ENCODE assay signal across 17 cellular contexts in the genomic region with DNA sequence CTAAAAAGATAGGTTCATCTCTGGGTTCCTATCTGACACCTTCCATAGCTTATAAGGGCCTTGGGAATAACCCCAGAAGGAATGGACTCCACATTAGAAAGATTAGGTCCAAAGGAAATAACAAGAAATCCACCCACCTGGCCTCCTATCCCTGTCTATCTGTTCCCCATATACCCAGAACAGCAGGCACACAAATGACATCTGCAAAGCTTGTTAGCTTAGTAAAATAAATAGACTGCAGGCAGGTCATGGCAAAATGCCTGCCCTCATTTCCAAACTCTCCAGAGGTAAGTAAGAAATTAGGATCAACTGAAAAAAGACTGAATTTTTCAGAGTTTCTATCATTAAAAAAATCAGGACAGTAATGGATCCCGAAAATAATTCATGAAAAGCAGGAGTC.
DNase-seq lines count a peak whose midpoint lies in the region; ATAC-seq and TF ChIP-seq lines count a peak whose summit lies in the region.
"Had no signal": no experiment of that assay in that cellular context is flagged by ENCODE, and none has a peak within 500 bp of the region (broad histone marks: within the 10 kb centered on the region; RNA-seq: fewer than 3 reads in every experiment).

No MANE protein-coding gene starts in this region.

- ATAC-seq in body of pancreas (peak; percentile 68), foreskin keratinocyte (no peak), HG02588 (IDR thresholded peaks at IDR 0.05; ENCODE audit: unreplicated experiment) (no peak)

- no peaks in the 10 kb centered on the region for H3K4me1 ChIP-seq in breast epithelium
- no peaks in the 10 kb centered on the region for H3K4me1 ChIP-seq in body of pancreas
- peaks cover 0 to 4% of the 10 kb centered on the region in 2 donors for H3K4me1 ChIP-seq in thyroid gland
- no peaks in the 10 kb centered on the region for H3K4me1 ChIP-seq in foreskin keratinocyte
- H3K4me1 ChIP-seq: SJSA1 had no signal

- in situ Hi-C loops in T47D (cut with HindIII; ENCODE audit: low pct_unique_long_range_greater_than_20kb, low sequenced_read_pairs), result no loop called here

- H3K27ac ChIP-seq in breast epithelium (no peak overlapping the region), body of pancreas (no peak overlapping the region), thyroid gland (no peak overlapping the region), foreskin keratinocyte (no peak overlapping the region)
- H3K27ac ChIP-seq: RWPE1, SJSA1 had no signal

- no peak for TF ChIP-seq POLR2A in breast epithelium (IDR thresholded peaks at IDR 0.05)
- TF ChIP-seq POLR2A in body of pancreas (IDR thresholded peaks at IDR 0.05), result no peak
- TF ChIP-seq POLR2A in thyroid gland (IDR thresholded peaks at IDR 0.05), result no peak

- no peaks in the 10 kb centered on the region for H3K27me3 ChIP-seq in breast epithelium
- no peaks in the 10 kb centered on the region for H3K27me3 ChIP-seq in body of pancreas
- no peaks in the 10 kb centered on the region for H3K27me3 ChIP-seq in thyroid gland
- H3K27me3 ChIP-seq in foreskin keratinocyte, result peaks cover 7% of the 10 kb centered on the region
- H3K27me3 ChIP-seq: SJSA1 had no signal

- TF ChIP-seq CTCF in breast epithelium (IDR thresholded peaks at IDR 0.05) (no peak), body of pancreas (IDR thresholded peaks at IDR 0.05) (no peak), thyroid gland (IDR thresholded peaks at IDR 0.05) (no peak), foreskin keratinocyte (conservative IDR thresholded peaks at IDR 0.05) (no peak)

- DNase-seq in T47D (ENCODE audit: low read depth in 1 of 2, low spot score in 1 of 2) (peak; percentile 3 to 70), breast epithelium (ENCODE audit: low spot score in 2 of 2) (no peak), NCI-H526 (lab: John Stamatoyannopoulos, UW) (peak; percentile 21 to 70), body of pancreas (peak in 3 of 4 donors; percentile 16 to 49 (median 30)), thyroid gland (peak; percentile 33 to 34), head of caudate nucleus (no peak), foreskin keratinocyte (no peak)
- DNase-seq: DMS 273 treated with DMSO at 0.1 percent for 48 hours, GOT3, KG1, NCI-H1105, NCI-H1694 treated with DMSO at 0.1 percent for 48 hours, NCI-H2171, SW 1271 had no signal

- peaks cover 0 to 4% of the 10 kb centered on the region in 2 donors for H3K9me3 ChIP-seq in breast epithelium
- no peaks in the 10 kb centered on the region for H3K9me3 ChIP-seq in body of pancreas
- H3K9me3 ChIP-seq in thyroid gland, result no peaks in the 10 kb centered on the region
- H3K9me3 ChIP-seq: SJSA1 had no signal

- intact Hi-C loops in breast epithelium (cut with DNase I; ENCODE audit: low total_unique reads), result no loop called here
- intact Hi-C loops in body of pancreas (cut with DNase I), result no loop called here
- intact Hi-C loops in thyroid gland (cut with DNase I), result no loop called here
- intact Hi-C loops in head of caudate nucleus (cut with DNase I), result no loop called here

- no peaks in the 10 kb centered on the region for H3K36me3 ChIP-seq in breast epithelium
- no peaks in the 10 kb centered on the region for H3K36me3 ChIP-seq in body of pancreas (replicated peaks in 1 of 2; ENCODE audit: insufficient read depth in 1 of 2, low read depth in 2 of 2)
- H3K36me3 ChIP-seq in thyroid gland, result no peaks in the 10 kb centered on the region
- H3K36me3 ChIP-seq: SJSA1 had no signal

- H3K4me3 ChIP-seq in breast epithelium, result no peak overlapping the region
- H3K4me3 ChIP-seq in body of pancreas, result no peak overlapping the region
- no peak overlapping the region for H3K4me3 ChIP-seq in thyroid gland (replicated peaks in 1 of 3)
- H3K4me3 ChIP-seq: SJSA1 had no signal

- 82 to 84% methylated on average over 1 of the region's 1 CpG for WGBS in body of pancreas, 2 donors
- WGBS in thyroid gland, 2 donors, result 78 to 82% methylated on average over 1 of the region's 1 CpG

Comparison
In these comparisons a context has a peak if more than half of its experiments do, and no peak if none do; other contexts are left out.
1. DNase-seq: peak in T47D (2 of 2), NCI-H526 (2 of 2), body of pancreas (3 of 4) and thyroid gland (2 of 2); none in breast epithelium (0 of 2), head of caudate nucleus (0 of 42) and foreskin keratinocyte (0 of 2).